In the genomic region with DNA sequence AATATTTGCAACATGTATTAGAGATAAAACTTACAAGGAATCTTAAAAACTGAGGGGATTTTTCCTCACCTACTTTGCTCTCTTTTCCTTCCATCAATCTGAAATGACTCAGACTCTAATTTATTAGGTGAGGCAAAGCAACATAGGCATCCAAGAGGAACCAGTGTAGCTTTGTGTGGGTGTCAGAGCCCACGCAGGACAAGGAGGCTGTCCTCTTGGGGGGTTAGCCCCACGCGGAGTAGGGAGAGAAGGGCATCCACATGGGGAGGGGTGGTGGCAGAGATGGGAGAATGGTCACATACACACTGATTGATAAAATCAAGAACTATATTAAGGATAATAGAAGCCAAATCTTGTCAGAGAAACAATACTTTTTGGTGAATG, we compare ENCODE assay signal across 16 cellular contexts. TPM values are rescaled to one million over a fixed set of nuclear protein-coding genes. Genes with fewer than 3 reads are reported as not detected.
DNase-seq lines count a peak whose midpoint lies in the region; ATAC-seq and TF ChIP-seq lines count a peak whose summit lies in the region.
"Had no signal": no experiment of that assay in that cellular context is flagged by ENCODE, and none has a peak within 500 bp of the region (broad histone marks: within the 10 kb centered on the region; RNA-seq: fewer than 3 reads in every experiment).

No MANE protein-coding gene starts in this region.

- no peak for DNase-seq in activated CD4-positive, alpha-beta memory T cell treated with anti-CD3 and anti-CD28 coated beads for 36 hours
- DNase-seq in activated CD4-positive, alpha-beta memory T cell treated with anti-CD3 and anti-CD28 coated beads, Interleukin-2, amount 10 ng/mL, durations not matched to agents 7 days and 5 days, result no peak
- DNase-seq in T-helper 17 cell, result no peak
- peak; percentile 10 to 43 for DNase-seq in foreskin fibroblast
- DNase-seq in stimulated activated effector memory CD8-positive, alpha-beta T cell treated with anti-CD3 and anti-CD28 coated beads, Interleukin-12 subunit alpha, Interleukin-12 subunit beta, amount 100 ng/mL, for 72 hours (ENCODE audit: low spot score in 2 of 2), result no peak
- no peak for DNase-seq in activated CD8-positive, alpha-beta memory T cell treated with anti-CD3 and anti-CD28 coated beads, Interleukin-2, amount 50 U/mL, for 4 hours
- DNase-seq in nucleus accumbens (lab: John Stamatoyannopoulos, UW), result no peak
- DNase-seq: Caco-2; mesendoderm; NCI-H1694 treated with DMSO at 0.1 percent for 48 hours; NCI-H510A treated with DMSO at 0.1 percent for 48 hours; stimulated activated CD4-positive, alpha-beta T cell treated with anti-CD3 and anti-CD28 coated beads, Interleukin-12 subunit alpha, Interleukin-12 subunit beta, amount 100 ng/mL, for 4 hours had no signal

- POLR2A ChIA-PET in activated CD4-positive, alpha-beta memory T cell treated with anti-CD3 and anti-CD28 coated beads for 36 hours (lab: Charles Lee), result no interaction called here
- POLR2A ChIA-PET in activated CD4-positive, alpha-beta memory T cell treated with anti-CD3 and anti-CD28 coated beads, Interleukin-2, amount 10 ng/mL, durations not matched to agents 7 days and 5 days (lab: Charles Lee), result interaction anchor here (1.4 kb wide), 1 partner anchor 14 kb away, joined by 3 read pairs; no protein-coding TSS in a partner anchor

- no peak for TF ChIP-seq CTCF in foreskin fibroblast (IDR thresholded peaks at IDR 0.05; ENCODE audit: low read depth, low read length)

- peaks cover 27% of the 10 kb centered on the region for H3K36me3 Mint-ChIP-seq in activated CD4-positive, alpha-beta memory T cell treated with anti-CD3 and anti-CD28 coated beads for 36 hours
- peaks cover 16% of the 10 kb centered on the region for H3K36me3 Mint-ChIP-seq in activated CD4-positive, alpha-beta memory T cell treated with anti-CD3 and anti-CD28 coated beads, Interleukin-2, amount 10 ng/mL, durations not matched to agents 7 days and 5 days (ENCODE audit: low read depth)
- H3K36me3 Mint-ChIP-seq in T-helper 17 cell (ENCODE audit: low read depth), result peaks cover 7% of the 10 kb centered on the region
- H3K36me3 Mint-ChIP-seq in stimulated activated effector memory CD8-positive, alpha-beta T cell treated with anti-CD3 and anti-CD28 coated beads, Interleukin-12 subunit alpha, Interleukin-12 subunit beta, amount 100 ng/mL, for 72 hours, result peaks cover 16% of the 10 kb centered on the region

- H3K27ac Mint-ChIP-seq in activated CD4-positive, alpha-beta memory T cell treated with anti-CD3 and anti-CD28 coated beads for 36 hours, result peak overlapping the region; percentile 23
- no peak overlapping the region for H3K27ac Mint-ChIP-seq in activated CD4-positive, alpha-beta memory T cell treated with anti-CD3 and anti-CD28 coated beads, Interleukin-2, amount 10 ng/mL, durations not matched to agents 7 days and 5 days
- peak overlapping the region; percentile 88 for H3K27ac Mint-ChIP-seq in T-helper 17 cell
- H3K27ac Mint-ChIP-seq in stimulated activated effector memory CD8-positive, alpha-beta T cell treated with anti-CD3 and anti-CD28 coated beads, Interleukin-12 subunit alpha, Interleukin-12 subunit beta, amount 100 ng/mL, for 72 hours, result peak overlapping the region; percentile 46

- H3K9me3 ChIP-seq in T-helper 17 cell (ENCODE audit: control insufficient read depth, low read length, poor library complexity, severe bottlenecking), result no peaks in the 10 kb centered on the region
- H3K9me3 ChIP-seq: Caco-2, tibial nerve had no signal

- peaks cover 2% of the 10 kb centered on the region for H3K9me3 Mint-ChIP-seq in activated CD4-positive, alpha-beta memory T cell treated with anti-CD3 and anti-CD28 coated beads for 36 hours
- H3K9me3 Mint-ChIP-seq in activated CD4-positive, alpha-beta memory T cell treated with anti-CD3 and anti-CD28 coated beads, Interleukin-2, amount 10 ng/mL, durations not matched to agents 7 days and 5 days, result no peaks in the 10 kb centered on the region
- no peaks in the 10 kb centered on the region for H3K9me3 Mint-ChIP-seq in stimulated activated effector memory CD8-positive, alpha-beta T cell treated with anti-CD3 and anti-CD28 coated beads, Interleukin-12 subunit alpha, Interleukin-12 subunit beta, amount 100 ng/mL, for 72 hours

- intact Hi-C loops in activated CD4-positive, alpha-beta memory T cell treated with anti-CD3 and anti-CD28 coated beads for 36 hours (cut with micrococcal nuclease), result loop anchor here (2.0 kb wide), 1 partner anchor 14 kb away; no protein-coding TSS in a partner anchor

- CTCF ChIA-PET in activated CD4-positive, alpha-beta memory T cell treated with anti-CD3 and anti-CD28 coated beads for 36 hours (lab: Charles Lee), result interaction anchor here (0.9 kb wide), 1 partner anchor 78 kb away, joined by 3 read pairs; no protein-coding TSS in a partner anchor
- CTCF ChIA-PET in activated CD4-positive, alpha-beta memory T cell treated with anti-CD3 and anti-CD28 coated beads, Interleukin-2, amount 10 ng/mL, durations not matched to agents 7 days and 5 days (lab: Charles Lee), result no interaction called here

- H3K4me3 ChIP-seq in foreskin fibroblast (ENCODE audit: low read depth in 1 of 2, low read length in 2 of 2), result no peak overlapping the region
- H3K4me3 ChIP-seq: tibial nerve had no signal

- H3K4me3 Mint-ChIP-seq in activated CD4-positive, alpha-beta memory T cell treated with anti-CD3 and anti-CD28 coated beads for 36 hours, result no peak overlapping the region
- H3K4me3 Mint-ChIP-seq in activated CD4-positive, alpha-beta memory T cell treated with anti-CD3 and anti-CD28 coated beads, Interleukin-2, amount 10 ng/mL, durations not matched to agents 7 days and 5 days, result no peak overlapping the region
- peak overlapping the region; percentile 55 for H3K4me3 Mint-ChIP-seq in T-helper 17 cell
- peak overlapping the region; percentile 30 for H3K4me3 Mint-ChIP-seq in stimulated activated effector memory CD8-positive, alpha-beta T cell treated with anti-CD3 and anti-CD28 coated beads, Interleukin-12 subunit alpha, Interleukin-12 subunit beta, amount 100 ng/mL, for 72 hours

- ATAC-seq in T-helper 17 cell (no peak), HG03097 (IDR thresholded peaks at IDR 0.05; ENCODE audit: low FRiP score, unreplicated experiment) (no peak)
- no peak for ATAC-seq in stimulated activated effector memory CD8-positive, alpha-beta T cell treated with anti-CD3 and anti-CD28 coated beads, Interleukin-12 subunit alpha, Interleukin-12 subunit beta, amount 100 ng/mL, for 72 hours

- peaks cover 64% of the 10 kb centered on the region for H3K4me1 Mint-ChIP-seq in activated CD4-positive, alpha-beta memory T cell treated with anti-CD3 and anti-CD28 coated beads for 36 hours (ENCODE audit: low read depth)
- peaks cover 50% of the 10 kb centered on the region for H3K4me1 Mint-ChIP-seq in activated CD4-positive, alpha-beta memory T cell treated with anti-CD3 and anti-CD28 coated beads, Interleukin-2, amount 10 ng/mL, durations not matched to agents 7 days and 5 days
- peaks cover 36% of the 10 kb centered on the region for H3K4me1 Mint-ChIP-seq in T-helper 17 cell
- peaks cover 51% of the 10 kb centered on the region for H3K4me1 Mint-ChIP-seq in stimulated activated effector memory CD8-positive, alpha-beta T cell treated with anti-CD3 and anti-CD28 coated beads, Interleukin-12 subunit alpha, Interleukin-12 subunit beta, amount 100 ng/mL, for 72 hours

- H3K27me3 Mint-ChIP-seq in activated CD4-positive, alpha-beta memory T cell treated with anti-CD3 and anti-CD28 coated beads for 36 hours, result no peaks in the 10 kb centered on the region
- H3K27me3 Mint-ChIP-seq in activated CD4-positive, alpha-beta memory T cell treated with anti-CD3 and anti-CD28 coated beads, Interleukin-2, amount 10 ng/mL, durations not matched to agents 7 days and 5 days, result no peaks in the 10 kb centered on the region
- H3K27me3 Mint-ChIP-seq in T-helper 17 cell, result no peaks in the 10 kb centered on the region

RNA-seq across cellular contexts. Expression of a gene that starts 33.8 kb away (rescaled TPM):
- total RNA-seq in activated CD4-positive, alpha-beta memory T cell treated with anti-CD3 and anti-CD28 coated beads for 36 hours, result not detected
- total RNA-seq in activated CD4-positive, alpha-beta memory T cell treated with anti-CD3 and anti-CD28 coated beads, Interleukin-2, amount 10 ng/mL, durations not matched to agents 7 days and 5 days, result not detected
- total RNA-seq in T-helper 17 cell, result not detected
- total RNA-seq: A172, Caco-2, omental fat pad, tibial nerve had no signal

RNA-seq across cellular contexts. Expression of a gene that starts 40.7 kb away (rescaled TPM):
- not detected for total RNA-seq in activated CD4-positive, alpha-beta memory T cell treated with anti-CD3 and anti-CD28 coated beads for 36 hours
- total RNA-seq in activated CD4-positive, alpha-beta memory T cell treated with anti-CD3 and anti-CD28 coated beads, Interleukin-2, amount 10 ng/mL, durations not matched to agents 7 days and 5 days, result not detected
- under 1 TPM; 0.30 to 0.55 TPM for total RNA-seq in T-helper 17 cell

RNA-seq across cellular contexts. Expression of a gene that starts 46.1 kb away (rescaled TPM):
- 10 to 100 TPM; 11.1 to 12.9 TPM for total RNA-seq in activated CD4-positive, alpha-beta memory T cell treated with anti-CD3 and anti-CD28 coated beads for 36 hours
- total RNA-seq in activated CD4-positive, alpha-beta memory T cell treated with anti-CD3 and anti-CD28 coated beads, Interleukin-2, amount 10 ng/mL, durations not matched to agents 7 days and 5 days, result 1 to 10 TPM; 5.2 to 5.3 TPM
- total RNA-seq in T-helper 17 cell, result 10 to 100 TPM; 22.8 to 25.6 TPM

Comparison
In these comparisons a context has a peak if more than half of its experiments do, and no peak if none do; other contexts are left out.
1. DNase-seq: peak in foreskin fibroblast (2 of 2); none in activated CD4-positive, alpha-beta memory T cell treated with anti-CD3 and anti-CD28 coated beads for 36 hours (single experiment), activated CD4-positive, alpha-beta memory T cell treated with anti-CD3 and anti-CD28 coated beads, Interleukin-2, amount 10 ng/mL, durations not matched to agents 7 days and 5 days (single experiment), T-helper 17 cell (0 of 3), stimulated activated effector memory CD8-positive, alpha-beta T cell treated with anti-CD3 and anti-CD28 coated beads, Interleukin-12 subunit alpha, Interleukin-12 subunit beta, amount 100 ng/mL, for 72 hours (0 of 2), activated CD8-positive, alpha-beta memory T cell treated with anti-CD3 and anti-CD28 coated beads, Interleukin-2, amount 50 U/mL, for 4 hours (single experiment) and nucleus accumbens (0 of 56).
2. H3K4me3 Mint-ChIP-seq: peak in T-helper 17 cell (single experiment) and stimulated activated effector memory CD8-positive, alpha-beta T cell treated with anti-CD3 and anti-CD28 coated beads, Interleukin-12 subunit alpha, Interleukin-12 subunit beta, amount 100 ng/mL, for 72 hours (single experiment); none in activated CD4-positive, alpha-beta memory T cell treated with anti-CD3 and anti-CD28 coated beads for 36 hours (single experiment) and activated CD4-positive, alpha-beta memory T cell treated with anti-CD3 and anti-CD28 coated beads, Interleukin-2, amount 10 ng/mL, durations not matched to agents 7 days and 5 days (single experiment).